In genomic region chr7:44629825-44630580, GRCh38 we compare ENCODE assay signal across 8 cellular contexts. TPM values are rescaled to one million over a fixed set of nuclear protein-coding genes. Genes with fewer than 3 reads are reported as not detected.
DNase-seq lines count a peak whose midpoint lies in the region; ATAC-seq, FAIRE-seq and TF ChIP-seq lines count a peak whose summit lies in the region.

No MANE protein-coding gene starts in this region.

- WGBS in GM12878 (ENCODE audit: insufficient coverage, insufficient replicate concordance, low lambda C conversion rate, missing lambda C conversion rate): 40% methylated on average over 14 of the region's 14 CpGs

- H3K4me1 Mint-ChIP-seq in activated CD4-positive, alpha-beta T cell treated with anti-CD3 and anti-CD28 coated beads, Interleukin-2, amount 10 ng/mL, durations not matched to agents 7 days and 5 days: peaks cover 81% of the 10 kb centered on the region
- peaks cover 33 to 50% (median 40%) of the 10 kb centered on the region in 3 donors for H3K4me1 Mint-ChIP-seq in IgD-negative memory B cell
- peaks cover 50 to 64% of the 10 kb centered on the region in 2 donors for H3K4me1 Mint-ChIP-seq in stimulated activated naive B cell treated with anti-CD40 and anti-IgM and Interleukin-4, amounts not matched to agents 10 μg/mL and 1 μg/mL and 100 μg/mL, for 72 hours

- H3K4me1 ChIP-seq in GM12878 (ENCODE audit: control insufficient read depth, insufficient read depth, low read length): peaks cover 60% of the 10 kb centered on the region

- no peak overlapping the region for H3K9ac ChIP-seq in GM12878 (ENCODE audit: control insufficient read depth, insufficient read depth, low read length)

- intact Hi-C loops in GM12878 (cut with micrococcal nuclease; ENCODE audit: unreplicated experiment): loop anchor here (10.0 kb wide), 1 partner anchor 395 kb away; no protein-coding TSS in a partner anchor

- CTCF ChIA-PET in activated CD4-positive, alpha-beta T cell treated with anti-CD3 and anti-CD28 coated beads, Interleukin-2, amount 10 ng/mL, durations not matched to agents 7 days and 5 days (lab: Charles Lee): interaction anchor here (0.6 to 2.5 kb wide), 2 partner anchors 9 to 10 kb away, joined by 5 to 8 read pairs; no protein-coding TSS in a partner anchor
- CTCF ChIA-PET in GM12878 (lab: Yijun Ruan, JAX): interaction anchor here (0.6 to 1.6 kb wide), 3 partner anchors 9 to 93 kb away, joined by 3 to 5 read pairs (median 3); no protein-coding TSS in a partner anchor

- H4K20me1 ChIP-seq in GM12878 (ENCODE audit: control insufficient read depth, insufficient read depth): no peaks in the 10 kb centered on the region; the same call in 1 of the 2 replicates

- no peak for DNase-seq in activated CD4-positive, alpha-beta T cell treated with anti-CD3 and anti-CD28 coated beads, Interleukin-2, amount 10 ng/mL, durations not matched to agents 7 days and 5 days
- no peak for DNase-seq in activated CD4-positive, alpha-beta T cell treated with anti-CD3 and anti-CD28 coated beads for 48 hours
- DNase-seq in GM12878 (ENCODE audit: low read depth, low spot score) (no peak), hypothalamus (lab: John Stamatoyannopoulos, UW) (no peak), NCI-H1417 (lab: John Stamatoyannopoulos, UW) (no peak)
- DNase-seq in stimulated activated naive B cell treated with anti-CD40 and anti-IgM and Interleukin-4, amounts not matched to agents 10 μg/mL and 1 μg/mL and 100 μg/mL, for 72 hours: peak; percentile 26

- H3K27me3 ChIP-seq in GM12878 (replicated peaks in 1 of 2; ENCODE audit: control insufficient read depth in 2 of 2, insufficient read depth in 2 of 2, low read length in 1 of 2): no peaks in the 10 kb centered on the region

- in situ Hi-C loops in GM12878 (cut with MboI): no loop called here

- no peaks in the 10 kb centered on the region for H3K9me3 ChIP-seq in GM12878 (replicated peaks; ENCODE audit: control insufficient read depth, insufficient read depth, low read length)

- no peak for TF ChIP-seq POLR2A in GM12878 (IDR thresholded peaks at IDR 0.05; ENCODE audit: low read depth, low read length)

- no peak for TF ChIP-seq CTCF in GM12878 (IDR thresholded peaks at IDR 0.05 in 2 of 3, conservative IDR thresholded peaks at IDR 0.05 in 1 of 3; ENCODE audit: control insufficient read depth in 2 of 3, extremely low read depth in 1 of 3, insufficient read depth in 1 of 3, low read depth in 3 of 3, low read length in 3 of 3)

- SMC1A ChIA-PET in GM12878 (lab: Charles Lee; ENCODE audit: uncharacterized antibody, unreplicated experiment): interaction anchor here (0.7 to 10.4 kb wide), 9 partner anchors 9 to 121 kb away, joined by 3 to 103 read pairs (median 5); partner anchors contain the start of gene OGDH

- RAD21 ChIA-PET in GM12878 (lab: Charles Lee; ENCODE audit: unreplicated experiment): interaction anchor here (0.9 to 13.2 kb wide), 3 partner anchors 10 to 121 kb away, joined by 3 to 130 read pairs (median 4); no protein-coding TSS in a partner anchor

- ATAC-seq in GM12878 (peak; percentile 54), GM18861 (IDR thresholded peaks at IDR 0.05; ENCODE audit: unreplicated experiment) (no peak)
- ATAC-seq in stimulated activated naive B cell treated with anti-CD40 and anti-IgM and Interleukin-4, amounts not matched to agents 10 μg/mL and 1 μg/mL and 100 μg/mL, for 72 hours (replicated peaks): peak; percentile 61 to 63

- peaks cover 16% of the 10 kb centered on the region for H3K79me2 ChIP-seq in GM12878 (ENCODE audit: control insufficient read depth, insufficient read depth, low read length)

- no TSS peak for BruUV-seq in GM12878 (replicated peaks; lab: Mats Ljungman, UMichigan)

- H3K27me3 Mint-ChIP-seq in activated CD4-positive, alpha-beta T cell treated with anti-CD3 and anti-CD28 coated beads, Interleukin-2, amount 10 ng/mL, durations not matched to agents 7 days and 5 days: no peaks in the 10 kb centered on the region
- no peaks in the 10 kb centered on the region for H3K27me3 Mint-ChIP-seq in IgD-negative memory B cell
- no peaks in the 10 kb centered on the region for H3K27me3 Mint-ChIP-seq in stimulated activated naive B cell treated with anti-CD40 and anti-IgM and Interleukin-4, amounts not matched to agents 10 μg/mL and 1 μg/mL and 100 μg/mL, for 72 hours

- no peak overlapping the region for H3K4me3 ChIP-seq in GM12878

- H3K27ac ChIP-seq in GM12878 (ENCODE audit: control insufficient read depth, insufficient read depth): peak overlapping the region; percentile 75

- H3K4me2 ChIP-seq in GM12878 (ENCODE audit: control insufficient read depth, insufficient read depth): peak overlapping the region; percentile 69

- no peak overlapping the region for H3K4me3 Mint-ChIP-seq in activated CD4-positive, alpha-beta T cell treated with anti-CD3 and anti-CD28 coated beads, Interleukin-2, amount 10 ng/mL, durations not matched to agents 7 days and 5 days
- peak overlapping the region; percentile 5 to 77 (median 66) for H3K4me3 Mint-ChIP-seq in IgD-negative memory B cell
- peak overlapping the region; percentile 54 to 69 for H3K4me3 Mint-ChIP-seq in stimulated activated naive B cell treated with anti-CD40 and anti-IgM and Interleukin-4, amounts not matched to agents 10 μg/mL and 1 μg/mL and 100 μg/mL, for 72 hours

- H2AFZ ChIP-seq in GM12878 (ENCODE audit: control insufficient read depth, low read depth, low read length): no peak overlapping the region

- H3K36me3 Mint-ChIP-seq in activated CD4-positive, alpha-beta T cell treated with anti-CD3 and anti-CD28 coated beads, Interleukin-2, amount 10 ng/mL, durations not matched to agents 7 days and 5 days (ENCODE audit: low read depth): peaks cover 72% of the 10 kb centered on the region
- H3K36me3 Mint-ChIP-seq in IgD-negative memory B cell: peaks cover 5% of the 10 kb centered on the region
- peaks cover 24 to 60% of the 10 kb centered on the region in 2 donors for H3K36me3 Mint-ChIP-seq in stimulated activated naive B cell treated with anti-CD40 and anti-IgM and Interleukin-4, amounts not matched to agents 10 μg/mL and 1 μg/mL and 100 μg/mL, for 72 hours

- TF ChIP-seq EP300 in GM12878 (IDR thresholded peaks at IDR 0.05; ENCODE audit: borderline replicate concordance in 1 of 2, control insufficient read depth in 1 of 2, low read depth in 2 of 2, low read length in 2 of 2): no peak

- no peak for TF ChIP-seq RAD21 in GM12878 (IDR thresholded peaks at IDR 0.05; ENCODE audit: insufficient read depth, low read depth, low read length)

- peaks cover 11 to 13% of the 10 kb centered on the region in 2 experiments for H3K36me3 ChIP-seq in GM12878 (ENCODE audit: control insufficient read depth in 2 of 2, insufficient read depth in 2 of 2, low read length in 1 of 2)

- H3K27ac Mint-ChIP-seq in activated CD4-positive, alpha-beta T cell treated with anti-CD3 and anti-CD28 coated beads, Interleukin-2, amount 10 ng/mL, durations not matched to agents 7 days and 5 days: peak overlapping the region; percentile 99
- peak overlapping the region; percentile 92 for H3K27ac Mint-ChIP-seq in IgD-negative memory B cell
- peak overlapping the region; percentile 95 for H3K27ac Mint-ChIP-seq in stimulated activated naive B cell treated with anti-CD40 and anti-IgM and Interleukin-4, amounts not matched to agents 10 μg/mL and 1 μg/mL and 100 μg/mL, for 72 hours

- POLR2A ChIA-PET in activated CD4-positive, alpha-beta T cell treated with anti-CD3 and anti-CD28 coated beads, Interleukin-2, amount 10 ng/mL, durations not matched to agents 7 days and 5 days (lab: Charles Lee): no interaction called here
- POLR2A ChIA-PET in GM12878 (lab: Charles Lee): interaction anchor here (0.7 to 1.7 kb wide), 12 partner anchors 9 to 1574 kb away, joined by 3 to 11 read pairs (median 4); no protein-coding TSS in a partner anchor

- H3K9me3 Mint-ChIP-seq in activated CD4-positive, alpha-beta T cell treated with anti-CD3 and anti-CD28 coated beads, Interleukin-2, amount 10 ng/mL, durations not matched to agents 7 days and 5 days: no peaks in the 10 kb centered on the region
- no peaks in the 10 kb centered on the region for H3K9me3 Mint-ChIP-seq in IgD-negative memory B cell
- H3K9me3 Mint-ChIP-seq in stimulated activated naive B cell treated with anti-CD40 and anti-IgM and Interleukin-4, amounts not matched to agents 10 μg/mL and 1 μg/mL and 100 μg/mL, for 72 hours: peaks cover 0 to 3% of the 10 kb centered on the region in 2 donors

- FAIRE-seq in GM12878 (lab: Jason Lieb, UNC): peak; percentile 59

RNA-seq across cellular contexts. Expression of gene OGDH, which starts 23.6 kb away (rescaled TPM):
- total RNA-seq in activated CD4-positive, alpha-beta T cell treated with anti-CD3 and anti-CD28 coated beads, Interleukin-2, amount 10 ng/mL, durations not matched to agents 7 days and 5 days: 100 to 1,000 TPM; 114 to 121 TPM
- polyA plus RNA-seq in IgD-negative memory B cell (26.6 TPM), GM12878 (2011; rRNA removed) (16.7 and 33.8 TPM in 2 replicates), GM12878 (2014; fragmentation: Illumina TruSeq; extraction: Trizol) (39.9 and 56.7 TPM in 2 replicates), GM12878 (2014; fragmentation: Nextera tagmentation; extraction: Ambion mirVana) (1 to 10 TPM; 4.1 to 4.2 TPM), GM12878 (2014; rRNA removed) (44.7 and 49.1 TPM in 2 replicates), GM12878 (2016; fragmentation: Nextera tagmentation; extraction: Ambion mirVana) (10 to 100 TPM; 52.0 to 53.2 TPM)
- 59.5 and 66.5 TPM in 2 replicates for total RNA-seq in GM12878 (2013; cell fraction: nucleolus; rRNA removed)
- total RNA-seq in GM12878 (2014; rRNA removed) (60.6 and 63.5 TPM in 2 replicates), GM12878 (2014; rRNA removed; fragmentation: Illumina TruSeq; extraction: Trizol) (20.5 and 23.1 TPM in 2 replicates), GM12878 (2021) (103 and 104 TPM in 2 replicates)
- polyA plus RNA-seq in GM12878 (2011; ENCODE audit: low read depth): 21.1 TPM
- 49.7 and 61.0 TPM in 2 replicates for polyA plus RNA-seq in GM12878 (2011; cell fraction: cytosol; rRNA removed)
- polyA plus RNA-seq in GM12878 (2011; cell fraction: nucleus; rRNA removed): 98.8 and 106 TPM in 2 replicates
- polyA plus RNA-seq in GM12878 (2012): 38.1 and 42.9 TPM in 2 replicates
- polyA minus RNA-seq in GM12878 (2011; rRNA and poly(A)+ RNA removed): 87.7 and 88.6 TPM in 2 replicates
- 34.1 and 34.2 TPM in 2 replicates for polyA minus RNA-seq in GM12878 (2011; cell fraction: cytosol; rRNA and poly(A)+ RNA removed)
- polyA minus RNA-seq in GM12878 (2011; cell fraction: nucleus; rRNA and poly(A)+ RNA removed): 25.9 and 35.4 TPM in 2 replicates

RNA-seq across cellular contexts. Expression of gene TMED4, which starts 48.0 kb away (rescaled TPM):
- 10 to 100 TPM; 78.1 to 78.3 TPM for total RNA-seq in activated CD4-positive, alpha-beta T cell treated with anti-CD3 and anti-CD28 coated beads, Interleukin-2, amount 10 ng/mL, durations not matched to agents 7 days and 5 days
- polyA plus RNA-seq in IgD-negative memory B cell (59.9 TPM), GM12878 (2011; rRNA removed) (67.1 and 69.8 TPM in 2 replicates), GM12878 (2014; fragmentation: Illumina TruSeq; extraction: Trizol) (37.3 and 38.9 TPM in 2 replicates), GM12878 (2014; fragmentation: Nextera tagmentation; extraction: Ambion mirVana) (10 to 100 TPM; 20.8 to 21.0 TPM), GM12878 (2014; rRNA removed) (48.1 and 53.9 TPM in 2 replicates), GM12878 (2016; fragmentation: Nextera tagmentation; extraction: Ambion mirVana) (10 to 100 TPM; 55.6 to 57.4 TPM)
- total RNA-seq in GM12878 (2013; cell fraction: nucleolus; rRNA removed): 141 and 178 TPM in 2 replicates
- total RNA-seq in GM12878 (2014; rRNA removed) (71.3 and 75.3 TPM in 2 replicates), GM12878 (2014; rRNA removed; fragmentation: Illumina TruSeq; extraction: Trizol) (39.1 and 41.4 TPM in 2 replicates), GM12878 (2021) (41.6 and 48.1 TPM in 2 replicates)
- polyA plus RNA-seq in GM12878 (2011; ENCODE audit: low read depth): 49.3 TPM
- 82.6 and 87.1 TPM in 2 replicates for polyA plus RNA-seq in GM12878 (2011; cell fraction: cytosol; rRNA removed)
- 70.6 and 72.2 TPM in 2 replicates for polyA plus RNA-seq in GM12878 (2011; cell fraction: nucleus; rRNA removed)
- 51.2 and 51.5 TPM in 2 replicates for polyA plus RNA-seq in GM12878 (2012)
- polyA minus RNA-seq in GM12878 (2011; rRNA and poly(A)+ RNA removed): 58.4 and 72.4 TPM in 2 replicates
- polyA minus RNA-seq in GM12878 (2011; cell fraction: cytosol; rRNA and poly(A)+ RNA removed): 28.4 and 31.1 TPM in 2 replicates
- 33.5 and 53.0 TPM in 2 replicates for polyA minus RNA-seq in GM12878 (2011; cell fraction: nucleus; rRNA and poly(A)+ RNA removed)

RNA-seq across cellular contexts. Expression of gene DDX56, which starts 56.3 kb away (rescaled TPM):
- total RNA-seq in activated CD4-positive, alpha-beta T cell treated with anti-CD3 and anti-CD28 coated beads, Interleukin-2, amount 10 ng/mL, durations not matched to agents 7 days and 5 days: 10 to 100 TPM; 83.6 to 84.9 TPM
- polyA plus RNA-seq in IgD-negative memory B cell: 52.0 TPM
- total RNA-seq in GM12878 (2013; cell fraction: nucleolus; rRNA removed): 56.8 and 76.3 TPM in 2 replicates
- 93.2 and 97.4 TPM in 2 replicates for total RNA-seq in GM12878 (2014; rRNA removed)
- 51.5 and 52.1 TPM in 2 replicates for total RNA-seq in GM12878 (2014; rRNA removed; fragmentation: Illumina TruSeq; extraction: Trizol)
- 86.3 and 92.4 TPM in 2 replicates for total RNA-seq in GM12878 (2021)
- polyA plus RNA-seq in GM12878 (2011; ENCODE audit: low read depth): 40.2 TPM
- polyA plus RNA-seq in GM12878 (2011; rRNA removed): 56.0 and 82.9 TPM in 2 replicates
- 85.7 and 112 TPM in 2 replicates for polyA plus RNA-seq in GM12878 (2011; cell fraction: cytosol; rRNA removed)
- 182 and 194 TPM in 2 replicates for polyA plus RNA-seq in GM12878 (2011; cell fraction: nucleus; rRNA removed)
- polyA plus RNA-seq in GM12878 (2012): 57.3 and 65.1 TPM in 2 replicates
- polyA plus RNA-seq in GM12878 (2014; fragmentation: Illumina TruSeq; extraction: Trizol): 39.1 and 78.1 TPM in 2 replicates
- 10 to 100 TPM; 19.8 to 48.3 TPM for polyA plus RNA-seq in GM12878 (2014; fragmentation: Nextera tagmentation; extraction: Ambion mirVana)
- 79.6 and 93.8 TPM in 2 replicates for polyA plus RNA-seq in GM12878 (2014; rRNA removed)
- 100 to 1,000 TPM; 127 to 136 TPM for polyA plus RNA-seq in GM12878 (2016; fragmentation: Nextera tagmentation; extraction: Ambion mirVana)
- 75.0 and 100 TPM in 2 replicates for polyA minus RNA-seq in GM12878 (2011; rRNA and poly(A)+ RNA removed)
- polyA minus RNA-seq in GM12878 (2011; cell fraction: cytosol; rRNA and poly(A)+ RNA removed): 26.6 and 29.3 TPM in 2 replicates
- polyA minus RNA-seq in GM12878 (2011; cell fraction: nucleus; rRNA and poly(A)+ RNA removed): 51.5 and 87.5 TPM in 2 replicates
